Comparison of ENCODE assay signal across 14 cellular contexts in the genomic region with DNA sequence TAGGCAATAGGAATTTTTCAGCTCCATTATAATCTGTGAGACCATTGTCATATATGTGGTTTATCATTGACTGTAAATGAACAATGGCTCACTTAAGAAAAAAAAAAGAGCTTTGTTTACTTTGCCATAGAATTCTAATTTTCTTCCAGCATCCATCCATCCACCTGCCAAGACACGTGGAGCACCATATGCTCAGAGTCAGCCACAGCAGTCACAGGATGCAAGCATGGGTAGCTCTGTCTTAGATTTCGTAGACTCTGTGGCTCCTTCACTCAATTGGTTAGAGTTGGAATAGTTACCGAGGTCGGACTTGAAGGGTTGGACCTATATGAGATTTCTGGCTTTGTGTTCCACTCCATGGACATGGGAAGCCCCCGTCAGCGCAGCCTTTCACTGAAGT.
DNase-seq lines count a peak whose midpoint lies in the region; ATAC-seq and TF ChIP-seq lines count a peak whose summit lies in the region.
"Had no signal": no experiment of that assay in that cellular context is flagged by ENCODE, and none has a peak within 500 bp of the region (broad histone marks: within the 10 kb centered on the region; RNA-seq: fewer than 3 reads in every experiment).

No MANE protein-coding gene starts in this region.

- H3K9me2 ChIP-seq in Karpas-422 (replicated peaks; ENCODE audit: insufficient read depth, low read length): no peaks in the 10 kb centered on the region

- H4K20me1 ChIP-seq in Karpas-422 (ENCODE audit: insufficient read depth, low read depth, low read length): 0 out of 2 replicates have a peak, but pooled peaks cover 3% of the 10 kb centered on the region

- ATAC-seq in CD4-positive, alpha-beta T cell (ENCODE audit: poor library complexity): no peak
- ATAC-seq in T-helper 17 cell (no peak), GM21619 (IDR thresholded peaks at IDR 0.05; ENCODE audit: unreplicated experiment) (no peak)
- ATAC-seq: Panc1, T-cell had no signal

- intact Hi-C loops in CD4-positive, alpha-beta T cell (cut with DNase I, micrococcal nuclease): no loop called here

- no peak for DNase-seq in CD4-positive, alpha-beta T cell
- peak; percentile 19 for DNase-seq in DMS153 (lab: John Stamatoyannopoulos, UW)
- DNase-seq in NCI-H187 treated with DMSO at 0.1 percent for 48 hours (lab: John Stamatoyannopoulos, UW): peak; percentile 26
- DNase-seq in T-helper 17 cell: no peak
- DNase-seq in Karpas-422: no peak
- no peak for DNase-seq in nephron progenitor cell
- DNase-seq: DMS79 treated with DMSO at 0.1 percent for 48 hours, MG63, NCI-H1092 treated with DMSO at 0.1 percent for 48 hours, NCI-H510A, T-cell, T1000 had no signal

- peaks cover 19% of the 10 kb centered on the region for H3K4me1 Mint-ChIP-seq in CD4-positive, alpha-beta T cell (ENCODE audit: low read depth)
- H3K4me1 Mint-ChIP-seq in T-helper 17 cell: peaks cover 32% of the 10 kb centered on the region
- H3K4me1 Mint-ChIP-seq in nephron progenitor cell: no peaks in the 10 kb centered on the region

- H3K4me1 ChIP-seq in Karpas-422 (ENCODE audit: low read length): no peaks in the 10 kb centered on the region

- POLR2A ChIA-PET in CD4-positive, alpha-beta T cell (lab: Charles Lee): no interaction called here

- H3K4me3 ChIP-seq in Karpas-422 (ENCODE audit: low read length): no peak overlapping the region
- H3K4me3 ChIP-seq: MG63 had no signal

- H3K36me3 Mint-ChIP-seq in CD4-positive, alpha-beta T cell (ENCODE audit: low read depth): peaks cover 84% of the 10 kb centered on the region
- H3K36me3 Mint-ChIP-seq in T-helper 17 cell (ENCODE audit: low read depth) (peaks cover 6% of the 10 kb centered on the region), nephron progenitor cell (ENCODE audit: low read depth) (peaks cover 31% of the 10 kb centered on the region)

- H2AFZ ChIP-seq in Karpas-422 (ENCODE audit: low read length): no peak overlapping the region

- H3K9me3 ChIP-seq in CD4-positive, alpha-beta T cell (ENCODE audit: control insufficient read depth, low read length): no peaks in the 10 kb centered on the region
- H3K9me3 ChIP-seq in T-helper 17 cell (ENCODE audit: control insufficient read depth, low read length, poor library complexity, severe bottlenecking) (no peaks in the 10 kb centered on the region), Karpas-422 (ENCODE audit: low read length) (no peaks in the 10 kb centered on the region)
- H3K9me3 ChIP-seq: MG63 had no signal

- H3K27me3 ChIP-seq in CD4-positive, alpha-beta T cell (ENCODE audit: control insufficient read depth, insufficient read depth, low read length): no peaks in the 10 kb centered on the region
- H3K27me3 ChIP-seq in Karpas-422 (ENCODE audit: low read length): no peaks in the 10 kb centered on the region
- H3K27me3 ChIP-seq: MG63 had no signal

- CTCF ChIA-PET in CD4-positive, alpha-beta T cell (lab: Charles Lee): no interaction called here

- H3K79me2 ChIP-seq in Karpas-422 (ENCODE audit: low read length): no peaks in the 10 kb centered on the region

- H3K9me3 Mint-ChIP-seq in CD4-positive, alpha-beta T cell: no peaks in the 10 kb centered on the region
- H3K9me3 Mint-ChIP-seq in nephron progenitor cell: peaks cover 9% of the 10 kb centered on the region
- H3K9me3 Mint-ChIP-seq: T-cell had no signal

- TF ChIP-seq CTCF in CD4-positive, alpha-beta T cell (IDR thresholded peaks at IDR 0.05): no peak
- no peak for TF ChIP-seq CTCF in nephron progenitor cell (IDR thresholded peaks at IDR 0.05)

- no peak overlapping the region for H3K27ac ChIP-seq in CD4-positive, alpha-beta T cell (ENCODE audit: low read depth, low read length)
- H3K27ac ChIP-seq in Karpas-422 (ENCODE audit: low read length): no peak overlapping the region

- no peak overlapping the region for H3K4me3 Mint-ChIP-seq in CD4-positive, alpha-beta T cell
- H3K4me3 Mint-ChIP-seq in T-helper 17 cell (no peak overlapping the region), nephron progenitor cell (no peak overlapping the region)
- H3K4me3 Mint-ChIP-seq: T-cell had no signal

- no peak overlapping the region for H3K4me2 ChIP-seq in Karpas-422 (ENCODE audit: low read depth, low read length, poor library complexity, severe bottlenecking)

- H3K27me3 Mint-ChIP-seq in CD4-positive, alpha-beta T cell: no peaks in the 10 kb centered on the region
- H3K27me3 Mint-ChIP-seq in T-helper 17 cell: no peaks in the 10 kb centered on the region
- no peaks in the 10 kb centered on the region for H3K27me3 Mint-ChIP-seq in nephron progenitor cell (ENCODE audit: low read depth, poor library complexity)
- H3K27me3 Mint-ChIP-seq: T-cell had no signal

- no peak overlapping the region for H3K9ac ChIP-seq in Karpas-422 (ENCODE audit: low read length)

- H3K27ac Mint-ChIP-seq in CD4-positive, alpha-beta T cell: peak overlapping the region; percentile 83
- H3K27ac Mint-ChIP-seq in T-helper 17 cell: peak overlapping the region; percentile 21
- no peak overlapping the region for H3K27ac Mint-ChIP-seq in nephron progenitor cell
- H3K27ac Mint-ChIP-seq: T-cell had no signal

- no peaks in the 10 kb centered on the region for H3K36me3 ChIP-seq in Karpas-422 (ENCODE audit: insufficient read depth, low read length)
- H3K36me3 ChIP-seq: MG63 had no signal

Comparison
In these comparisons a context has a peak if more than half of its experiments do, and no peak if none do; other contexts are left out.
1. DNase-seq: peak in DMS153 (single experiment) and NCI-H187 treated with DMSO at 0.1 percent for 48 hours (single experiment); none in CD4-positive, alpha-beta T cell (0 of 10), T-helper 17 cell (0 of 3), Karpas-422 (single experiment) and nephron progenitor cell (single experiment).